In the genomic region with DNA sequence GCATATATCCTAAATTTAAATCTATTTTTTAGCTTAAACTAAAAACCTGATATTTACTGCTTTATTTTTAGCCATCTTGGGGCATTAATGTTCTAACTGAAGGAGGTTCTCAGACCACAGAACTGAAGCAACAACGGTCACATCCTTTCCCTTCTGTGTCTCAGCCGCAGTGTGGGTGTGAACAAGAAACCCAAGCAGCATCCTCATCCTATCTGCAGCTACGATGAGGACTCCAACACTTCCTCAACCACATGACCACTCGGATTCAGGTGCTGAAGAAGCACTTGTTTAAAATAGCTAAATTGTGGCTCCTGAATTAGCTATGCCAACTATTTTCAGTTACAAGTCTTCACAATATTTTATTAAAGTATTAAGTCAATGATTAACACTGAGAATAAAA, we compare ENCODE assay signal across 9 cellular contexts. TPM values are rescaled to one million over a fixed set of nuclear protein-coding genes. Genes with fewer than 3 reads are reported as not detected.
DNase-seq lines count a peak whose midpoint lies in the region; ATAC-seq, FAIRE-seq and TF ChIP-seq lines count a peak whose summit lies in the region.
"Had no signal": no experiment of that assay in that cellular context is flagged by ENCODE, and none has a peak within 500 bp of the region (broad histone marks: within the 10 kb centered on the region; RNA-seq: fewer than 3 reads in every experiment).

No MANE protein-coding gene starts in this region.

- no peak overlapping the region for H3K4me3 ChIP-seq in thyroid gland (replicated peaks in 1 of 3)
- H3K4me3 ChIP-seq: upper lobe of left lung had no signal

- peaks cover 3 to 6% of the 10 kb centered on the region in 2 donors for H3K36me3 Mint-ChIP-seq in CD14-positive monocyte
- H3K36me3 Mint-ChIP-seq in natural killer cell treated with Interleukin-12 subunit alpha and Interleukin-12 subunit beta and Interleukin-15 and Interleukin-18, amount 100 ng/mL, for 72 hours = no peaks in the 10 kb centered on the region

- intact Hi-C loops in CD14-positive monocyte (cut with micrococcal nuclease) = loop anchor here in 1 of 2 donors (10.0 kb wide), 1 partner anchor 119 kb away; a partner anchor contains a TSS
- intact Hi-C loops in thyroid gland (cut with DNase I) = no loop called here

- H3K27ac ChIP-seq in thyroid gland = no peak overlapping the region

- peak overlapping the region; percentile 21 to 77 (median 70) for H3K27ac Mint-ChIP-seq in CD14-positive monocyte
- peak overlapping the region; percentile 63 to 81 for H3K27ac Mint-ChIP-seq in natural killer cell treated with Interleukin-12 subunit alpha and Interleukin-12 subunit beta and Interleukin-15 and Interleukin-18, amount 100 ng/mL, for 72 hours

- 54 to 55% methylated on average over 4 of the region's 4 CpGs for WGBS in thyroid gland, 2 donors

- H3K36me3 ChIP-seq in thyroid gland = no peaks in the 10 kb centered on the region

- peak; percentile 60 for ATAC-seq in GM19468 (IDR thresholded peaks at IDR 0.05; ENCODE audit: extremely low read depth, unreplicated experiment)
- peak; percentile 80 for ATAC-seq in HG03442 (IDR thresholded peaks at IDR 0.05; ENCODE audit: unreplicated experiment)
- ATAC-seq in natural killer cell treated with Interleukin-12 subunit alpha and Interleukin-12 subunit beta and Interleukin-15 and Interleukin-18, amount 100 ng/mL, for 72 hours = peak; percentile 90 to 91

- no peak overlapping the region for H3K4me3 Mint-ChIP-seq in CD14-positive monocyte
- H3K4me3 Mint-ChIP-seq in natural killer cell treated with Interleukin-12 subunit alpha and Interleukin-12 subunit beta and Interleukin-15 and Interleukin-18, amount 100 ng/mL, for 72 hours = peak overlapping the region; percentile 63

- H3K27me3 ChIP-seq in thyroid gland = no peaks in the 10 kb centered on the region
- H3K27me3 ChIP-seq: upper lobe of left lung had no signal

- H3K4me1 ChIP-seq in thyroid gland = peaks cover 15 to 37% of the 10 kb centered on the region in 2 donors

- H3K4me1 Mint-ChIP-seq in CD14-positive monocyte = peaks cover 52% of the 10 kb centered on the region
- H3K4me1 Mint-ChIP-seq in natural killer cell treated with Interleukin-12 subunit alpha and Interleukin-12 subunit beta and Interleukin-15 and Interleukin-18, amount 100 ng/mL, for 72 hours (ENCODE audit: low read depth in 2 of 2) = peaks cover 47 to 56% of the 10 kb centered on the region in 2 donors

- TF ChIP-seq POLR2A in H54 (IDR thresholded peaks at IDR 0.05; ENCODE audit: low read depth, low read length) (no peak), thyroid gland (IDR thresholded peaks at IDR 0.05) (no peak)

- DNase-seq in CD14-positive monocyte (ENCODE audit: low spot score) (no peak), hippocampal formation (lab: John Stamatoyannopoulos, UW) (no peak), H54 (ENCODE audit: insufficient read length, low spot score) (no peak), thyroid gland (no peak)
- DNase-seq in activated CD4-positive, alpha-beta T cell treated with anti-CD3 and anti-CD28 coated beads, Interleukin-2, amount 50 U/mL, for 1 hour = peak; percentile 50
- DNase-seq in natural killer cell treated with Interleukin-12 subunit alpha and Interleukin-12 subunit beta and Interleukin-15 and Interleukin-18, amount 100 ng/mL, for 72 hours (ENCODE audit: low spot score) = peak; percentile 86

- TF ChIP-seq CTCF in CD14-positive monocyte (IDR thresholded peaks at IDR 0.05) = no peak
- no peak for TF ChIP-seq CTCF in thyroid gland (IDR thresholded peaks at IDR 0.05)

- H3K9me3 ChIP-seq in thyroid gland = no peaks in the 10 kb centered on the region
- H3K9me3 ChIP-seq: upper lobe of left lung had no signal

- H3K9me3 Mint-ChIP-seq in CD14-positive monocyte = peaks cover 0 to 3% (median 0%) of the 10 kb centered on the region in 7 donors
- H3K9me3 Mint-ChIP-seq in natural killer cell treated with Interleukin-12 subunit alpha and Interleukin-12 subunit beta and Interleukin-15 and Interleukin-18, amount 100 ng/mL, for 72 hours = no peaks in the 10 kb centered on the region

- no peak for FAIRE-seq in H54 (lab: Jason Lieb, UNC)

- H3K27me3 Mint-ChIP-seq in CD14-positive monocyte (ENCODE audit: low read depth in 3 of 3) = no peaks in the 10 kb centered on the region
- peaks cover 0 to 3% of the 10 kb centered on the region in 2 donors for H3K27me3 Mint-ChIP-seq in natural killer cell treated with Interleukin-12 subunit alpha and Interleukin-12 subunit beta and Interleukin-15 and Interleukin-18, amount 100 ng/mL, for 72 hours

RNA-seq across cellular contexts. Expression of a gene that starts 5.3 kb away (rescaled TPM):
- polyA plus RNA-seq in CD14-positive monocyte = 10 to 100 TPM; 14.0 to 24.1 TPM
- 10 to 100 TPM; 24.4 to 31.8 TPM for total RNA-seq in natural killer cell treated with Interleukin-12 subunit alpha and Interleukin-12 subunit beta and Interleukin-15 and Interleukin-18, amount 100 ng/mL, for 72 hours
- total RNA-seq in thyroid gland = 100 to 1,000 TPM; 102 to 123 (median 116) TPM

RNA-seq across cellular contexts. Expression of a gene that starts 32.3 kb away (rescaled TPM):
- polyA plus RNA-seq in CD14-positive monocyte = 1 to 10 TPM; 4.3 to 6.1 TPM
- 10 to 100 TPM; 11.8 to 13.2 TPM for total RNA-seq in natural killer cell treated with Interleukin-12 subunit alpha and Interleukin-12 subunit beta and Interleukin-15 and Interleukin-18, amount 100 ng/mL, for 72 hours
- total RNA-seq in thyroid gland = 10 to 100 TPM; 19.8 to 32.4 (median 28.4) TPM

Comparison
In these comparisons a context has a peak if more than half of its experiments do, and no peak if none do; other contexts are left out.
1. DNase-seq: peak in activated CD4-positive, alpha-beta T cell treated with anti-CD3 and anti-CD28 coated beads, Interleukin-2, amount 50 U/mL, for 1 hour (single experiment) and natural killer cell treated with Interleukin-12 subunit alpha and Interleukin-12 subunit beta and Interleukin-15 and Interleukin-18, amount 100 ng/mL, for 72 hours (single experiment); none in CD14-positive monocyte (single experiment), hippocampal formation (0 of 2), H54 (single experiment) and thyroid gland (0 of 2).
2. Peak in every context shown above with its lines, with median percentiles within 50 percentile points of each other: ATAC-seq.